Comparison of ENCODE assay signal across 1 cellular context in the genomic region with DNA sequence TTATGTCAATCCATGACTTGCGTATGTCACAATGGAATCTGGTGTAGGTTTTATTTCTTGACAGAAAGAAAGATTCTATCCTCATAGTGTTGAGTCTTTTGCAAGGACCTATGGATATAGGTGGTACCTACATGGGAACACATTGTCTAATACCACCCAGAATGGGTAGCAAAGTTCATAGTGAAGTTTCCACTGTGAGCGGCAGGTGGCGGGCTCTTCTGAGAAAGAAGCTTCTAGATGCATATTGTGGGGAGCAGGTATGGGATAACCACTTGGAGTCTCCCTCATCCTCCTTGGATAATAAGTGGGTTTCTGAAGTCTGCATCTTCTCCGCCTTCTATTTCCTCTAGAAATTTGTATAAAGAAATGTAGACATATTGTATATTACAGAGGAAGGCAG.
TF ChIP-seq lines count a peak whose summit lies in the region.

No MANE protein-coding gene starts in this region.

TF ChIP-seq in WTC11, 78 proteins besides CTCF, POLR2A, EP300 and RAD21:
- TF ChIP-seq, protein P1, sequence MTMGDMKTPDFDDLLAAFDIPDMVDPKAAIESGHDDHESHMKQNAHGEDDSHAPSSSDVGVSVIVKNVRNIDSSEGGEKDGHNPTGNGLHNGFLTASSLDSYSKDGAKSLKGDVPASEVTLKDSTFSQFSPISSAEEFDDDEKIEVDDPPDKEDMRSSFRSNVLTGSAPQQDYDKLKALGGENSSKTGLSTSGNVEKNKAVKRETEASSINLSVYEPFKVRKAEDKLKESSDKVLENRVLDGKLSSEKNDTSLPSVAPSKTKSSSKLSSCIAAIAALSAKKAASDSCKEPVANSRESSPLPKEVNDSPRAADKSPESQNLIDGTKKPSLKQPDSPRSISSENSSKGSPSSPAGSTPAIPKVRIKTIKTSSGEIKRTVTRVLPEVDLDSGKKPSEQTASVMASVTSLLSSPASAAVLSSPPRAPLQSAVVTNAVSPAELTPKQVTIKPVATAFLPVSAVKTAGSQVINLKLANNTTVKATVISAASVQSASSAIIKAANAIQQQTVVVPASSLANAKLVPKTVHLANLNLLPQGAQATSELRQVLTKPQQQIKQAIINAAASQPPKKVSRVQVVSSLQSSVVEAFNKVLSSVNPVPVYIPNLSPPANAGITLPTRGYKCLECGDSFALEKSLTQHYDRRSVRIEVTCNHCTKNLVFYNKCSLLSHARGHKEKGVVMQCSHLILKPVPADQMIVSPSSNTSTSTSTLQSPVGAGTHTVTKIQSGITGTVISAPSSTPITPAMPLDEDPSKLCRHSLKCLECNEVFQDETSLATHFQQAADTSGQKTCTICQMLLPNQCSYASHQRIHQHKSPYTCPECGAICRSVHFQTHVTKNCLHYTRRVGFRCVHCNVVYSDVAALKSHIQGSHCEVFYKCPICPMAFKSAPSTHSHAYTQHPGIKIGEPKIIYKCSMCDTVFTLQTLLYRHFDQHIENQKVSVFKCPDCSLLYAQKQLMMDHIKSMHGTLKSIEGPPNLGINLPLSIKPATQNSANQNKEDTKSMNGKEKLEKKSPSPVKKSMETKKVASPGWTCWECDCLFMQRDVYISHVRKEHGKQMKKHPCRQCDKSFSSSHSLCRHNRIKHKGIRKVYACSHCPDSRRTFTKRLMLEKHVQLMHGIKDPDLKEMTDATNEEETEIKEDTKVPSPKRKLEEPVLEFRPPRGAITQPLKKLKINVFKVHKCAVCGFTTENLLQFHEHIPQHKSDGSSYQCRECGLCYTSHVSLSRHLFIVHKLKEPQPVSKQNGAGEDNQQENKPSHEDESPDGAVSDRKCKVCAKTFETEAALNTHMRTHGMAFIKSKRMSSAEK (CRISPR knock-in tag; IDR thresholded peaks at IDR 0.05; ENCODE audit: borderline replicate concordance) = no peak
- TF ChIP-seq, protein P2, sequence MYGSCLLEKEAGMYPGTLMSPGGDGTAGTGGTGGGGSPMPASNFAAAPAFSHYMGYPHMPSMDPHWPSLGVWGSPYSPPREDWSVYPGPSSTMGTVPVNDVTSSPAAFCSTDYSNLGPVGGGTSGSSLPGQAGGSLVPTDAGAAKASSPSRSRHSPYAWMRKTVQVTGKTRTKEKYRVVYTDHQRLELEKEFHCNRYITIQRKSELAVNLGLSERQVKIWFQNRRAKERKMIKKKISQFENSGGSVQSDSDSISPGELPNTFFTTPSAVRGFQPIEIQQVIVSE (CRISPR knock-in tag; IDR thresholded peaks at IDR 0.05; ENCODE audit: borderline replicate concordance) = no peak
- TF ChIP-seq JUN (CRISPR knock-in tag; IDR thresholded peaks at IDR 0.05) (no peak), ZNF219 (CRISPR knock-in tag; IDR thresholded peaks at IDR 0.05; ENCODE audit: borderline replicate concordance) (no peak), ZNF263 (CRISPR knock-in tag; IDR thresholded peaks at IDR 0.05; ENCODE audit: low read depth) (no peak), NFATC4 (CRISPR knock-in tag; IDR thresholded peaks at IDR 0.05) (no peak), SMAD4 (CRISPR knock-in tag; IDR thresholded peaks at IDR 0.05) (no peak), JAZF1 (CRISPR knock-in tag; IDR thresholded peaks at IDR 0.05) (no peak), RELA (CRISPR knock-in tag; IDR thresholded peaks at IDR 0.05; ENCODE audit: borderline replicate concordance) (no peak), TEAD4 (CRISPR knock-in tag; IDR thresholded peaks at IDR 0.05) (no peak), ELF4 (CRISPR knock-in tag; IDR thresholded peaks at IDR 0.05; ENCODE audit: low read depth) (no peak), MYBL2 (CRISPR knock-in tag; IDR thresholded peaks at IDR 0.05) (no peak), NR1H2 (CRISPR knock-in tag; IDR thresholded peaks at IDR 0.05) (no peak)
- TF ChIP-seq, protein P3, sequence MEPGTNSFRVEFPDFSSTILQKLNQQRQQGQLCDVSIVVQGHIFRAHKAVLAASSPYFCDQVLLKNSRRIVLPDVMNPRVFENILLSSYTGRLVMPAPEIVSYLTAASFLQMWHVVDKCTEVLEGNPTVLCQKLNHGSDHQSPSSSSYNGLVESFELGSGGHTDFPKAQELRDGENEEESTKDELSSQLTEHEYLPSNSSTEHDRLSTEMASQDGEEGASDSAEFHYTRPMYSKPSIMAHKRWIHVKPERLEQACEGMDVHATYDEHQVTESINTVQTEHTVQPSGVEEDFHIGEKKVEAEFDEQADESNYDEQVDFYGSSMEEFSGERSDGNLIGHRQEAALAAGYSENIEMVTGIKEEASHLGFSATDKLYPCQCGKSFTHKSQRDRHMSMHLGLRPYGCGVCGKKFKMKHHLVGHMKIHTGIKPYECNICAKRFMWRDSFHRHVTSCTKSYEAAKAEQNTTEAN (CRISPR knock-in tag; IDR thresholded peaks at IDR 0.05) = no peak
- TF ChIP-seq, protein P4, sequence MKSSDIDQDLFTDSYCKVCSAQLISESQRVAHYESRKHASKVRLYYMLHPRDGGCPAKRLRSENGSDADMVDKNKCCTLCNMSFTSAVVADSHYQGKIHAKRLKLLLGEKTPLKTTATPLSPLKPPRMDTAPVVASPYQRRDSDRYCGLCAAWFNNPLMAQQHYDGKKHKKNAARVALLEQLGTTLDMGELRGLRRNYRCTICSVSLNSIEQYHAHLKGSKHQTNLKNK (CRISPR knock-in tag; IDR thresholded peaks at IDR 0.05) = no peak
- TF ChIP-seq, protein P5, sequence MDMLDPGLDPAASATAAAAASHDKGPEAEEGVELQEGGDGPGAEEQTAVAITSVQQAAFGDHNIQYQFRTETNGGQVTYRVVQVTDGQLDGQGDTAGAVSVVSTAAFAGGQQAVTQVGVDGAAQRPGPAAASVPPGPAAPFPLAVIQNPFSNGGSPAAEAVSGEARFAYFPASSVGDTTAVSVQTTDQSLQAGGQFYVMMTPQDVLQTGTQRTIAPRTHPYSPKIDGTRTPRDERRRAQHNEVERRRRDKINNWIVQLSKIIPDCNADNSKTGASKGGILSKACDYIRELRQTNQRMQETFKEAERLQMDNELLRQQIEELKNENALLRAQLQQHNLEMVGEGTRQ (CRISPR knock-in tag; IDR thresholded peaks at IDR 0.05) = no peak
- TF ChIP-seq, protein P6, sequence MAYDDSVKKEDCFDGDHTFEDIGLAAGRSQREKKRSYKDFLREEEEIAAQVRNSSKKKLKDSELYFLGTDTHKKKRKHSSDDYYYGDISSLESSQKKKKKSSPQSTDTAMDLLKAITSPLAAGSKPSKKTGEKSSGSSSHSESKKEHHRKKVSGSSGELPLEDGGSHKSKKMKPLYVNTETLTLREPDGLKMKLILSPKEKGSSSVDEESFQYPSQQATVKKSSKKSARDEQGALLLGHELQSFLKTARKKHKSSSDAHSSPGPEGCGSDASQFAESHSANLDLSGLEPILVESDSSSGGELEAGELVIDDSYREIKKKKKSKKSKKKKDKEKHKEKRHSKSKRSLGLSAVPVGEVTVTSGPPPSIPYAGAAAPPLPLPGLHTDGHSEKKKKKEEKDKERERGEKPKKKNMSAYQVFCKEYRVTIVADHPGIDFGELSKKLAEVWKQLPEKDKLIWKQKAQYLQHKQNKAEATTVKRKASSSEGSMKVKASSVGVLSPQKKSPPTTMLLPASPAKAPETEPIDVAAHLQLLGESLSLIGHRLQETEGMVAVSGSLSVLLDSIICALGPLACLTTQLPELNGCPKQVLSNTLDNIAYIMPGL (CRISPR knock-in tag; IDR thresholded peaks at IDR 0.05) = no peak
- TF ChIP-seq, protein P7, sequence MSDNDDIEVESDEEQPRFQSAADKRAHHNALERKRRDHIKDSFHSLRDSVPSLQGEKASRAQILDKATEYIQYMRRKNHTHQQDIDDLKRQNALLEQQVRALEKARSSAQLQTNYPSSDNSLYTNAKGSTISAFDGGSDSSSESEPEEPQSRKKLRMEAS (CRISPR knock-in tag; IDR thresholded peaks at IDR 0.05) = no peak
- TF ChIP-seq, protein P8, sequence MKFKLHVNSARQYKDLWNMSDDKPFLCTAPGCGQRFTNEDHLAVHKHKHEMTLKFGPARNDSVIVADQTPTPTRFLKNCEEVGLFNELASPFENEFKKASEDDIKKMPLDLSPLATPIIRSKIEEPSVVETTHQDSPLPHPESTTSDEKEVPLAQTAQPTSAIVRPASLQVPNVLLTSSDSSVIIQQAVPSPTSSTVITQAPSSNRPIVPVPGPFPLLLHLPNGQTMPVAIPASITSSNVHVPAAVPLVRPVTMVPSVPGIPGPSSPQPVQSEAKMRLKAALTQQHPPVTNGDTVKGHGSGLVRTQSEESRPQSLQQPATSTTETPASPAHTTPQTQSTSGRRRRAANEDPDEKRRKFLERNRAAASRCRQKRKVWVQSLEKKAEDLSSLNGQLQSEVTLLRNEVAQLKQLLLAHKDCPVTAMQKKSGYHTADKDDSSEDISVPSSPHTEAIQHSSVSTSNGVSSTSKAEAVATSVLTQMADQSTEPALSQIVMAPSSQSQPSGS (CRISPR knock-in tag; IDR thresholded peaks at IDR 0.05; ENCODE audit: borderline replicate concordance, low read depth) = no peak
- TF ChIP-seq, protein P9, sequence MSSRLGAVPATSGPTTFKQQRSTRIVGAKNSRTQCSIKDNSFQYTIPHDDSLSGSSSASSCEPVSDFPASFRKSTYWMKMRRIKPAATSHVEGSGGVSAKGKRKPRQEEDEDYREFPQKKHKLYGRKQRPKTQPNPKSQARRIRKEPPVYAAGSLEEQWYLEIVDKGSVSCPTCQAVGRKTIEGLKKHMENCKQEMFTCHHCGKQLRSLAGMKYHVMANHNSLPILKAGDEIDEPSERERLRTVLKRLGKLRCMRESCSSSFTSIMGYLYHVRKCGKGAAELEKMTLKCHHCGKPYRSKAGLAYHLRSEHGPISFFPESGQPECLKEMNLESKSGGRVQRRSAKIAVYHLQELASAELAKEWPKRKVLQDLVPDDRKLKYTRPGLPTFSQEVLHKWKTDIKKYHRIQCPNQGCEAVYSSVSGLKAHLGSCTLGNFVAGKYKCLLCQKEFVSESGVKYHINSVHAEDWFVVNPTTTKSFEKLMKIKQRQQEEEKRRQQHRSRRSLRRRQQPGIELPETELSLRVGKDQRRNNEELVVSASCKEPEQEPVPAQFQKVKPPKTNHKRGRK (CRISPR knock-in tag; IDR thresholded peaks at IDR 0.05; ENCODE audit: borderline replicate concordance) = no peak
TF ChIP-seq in WTC11: peak in this region for 0.
